11 cellular contexts compared by ENCODE assay signal in the genomic region with DNA sequence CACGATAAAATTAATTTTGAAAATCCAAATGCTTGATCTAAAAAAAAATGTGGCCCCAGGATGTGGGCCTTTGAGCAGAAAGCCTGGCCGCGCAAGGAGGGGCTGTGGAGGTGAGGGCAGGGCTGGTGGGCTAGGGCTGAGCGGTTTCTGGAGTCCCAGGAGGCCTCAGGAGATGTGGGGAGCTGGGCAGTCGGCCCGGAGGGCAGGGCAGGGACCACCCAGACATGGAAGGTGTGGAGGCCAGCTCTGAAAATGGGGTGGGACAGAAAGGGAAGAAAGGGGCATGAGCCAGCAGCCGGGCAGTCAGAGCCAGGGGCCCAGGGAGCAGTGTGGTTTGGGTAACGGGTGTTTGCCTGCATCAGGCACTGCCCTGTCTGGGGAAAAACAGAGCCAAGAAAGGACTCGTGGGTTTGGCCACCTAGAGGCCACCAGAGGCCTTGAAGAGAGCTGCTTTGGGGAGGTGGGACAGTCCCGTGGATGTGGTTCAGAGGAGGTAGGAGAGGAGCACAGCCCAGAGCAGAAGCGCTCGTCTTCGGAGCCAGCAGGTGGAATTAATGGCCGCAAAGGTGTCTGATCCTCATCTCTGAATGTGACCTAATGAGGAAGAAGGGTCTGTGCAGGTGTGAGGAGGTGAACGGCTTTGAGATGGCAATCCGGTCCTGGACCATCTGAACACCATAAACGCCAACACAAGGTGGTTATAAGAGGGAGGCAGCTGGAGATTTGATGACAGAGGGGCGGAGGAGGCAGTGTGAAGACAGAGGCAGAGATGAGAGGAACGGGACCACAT. TPM values are rescaled to one million over a fixed set of nuclear protein-coding genes. Genes with fewer than 3 reads are reported as not detected.
DNase-seq lines count a peak whose midpoint lies in the region; FAIRE-seq and TF ChIP-seq lines count a peak whose summit lies in the region.
"Had no signal": no experiment of that assay in that cellular context is flagged by ENCODE, and none has a peak within 500 bp of the region (broad histone marks: within the 10 kb centered on the region; RNA-seq: fewer than 3 reads in every experiment).

No MANE protein-coding gene starts in this region.

- no peak overlapping the region for H3K9ac ChIP-seq in keratinocyte (ENCODE audit: control insufficient read depth, extremely low read depth, insufficient read depth, low read length)
- H3K9ac ChIP-seq in kidney (ENCODE audit: low read length in 2 of 2) = no peak overlapping the region

- H3K27ac ChIP-seq in AG04450 (ENCODE audit: low read depth, low read length) (no peak overlapping the region), WERI-Rb-1 (no peak overlapping the region), keratinocyte (ENCODE audit: control insufficient read depth, insufficient read depth, low read length) (no peak overlapping the region), kidney (ENCODE audit: low read depth in 2 of 2, low read length in 2 of 2) (no peak overlapping the region), A673 (ENCODE audit: low read depth, low read length, poor library complexity, severe bottlenecking) (no peak overlapping the region)
- H3K27ac ChIP-seq: adrenal gland had no signal

- no peaks in the 10 kb centered on the region for H3K79me2 ChIP-seq in keratinocyte (ENCODE audit: control insufficient read depth, insufficient read depth, low read length)

- dilution Hi-C loops in keratinocyte (cut with MboI; ENCODE audit: extremely low pct_ligation_motif_present, low sequenced_read_pairs) = no loop called here

- H3K9me1 ChIP-seq in keratinocyte (ENCODE audit: control insufficient read depth, extremely low read depth, insufficient read depth, low read length) = no peaks in the 10 kb centered on the region

- peaks cover 12% of the 10 kb centered on the region for H3K4me1 ChIP-seq in keratinocyte (ENCODE audit: control insufficient read depth, extremely low read depth, insufficient read depth, low read length)
- H3K4me1 ChIP-seq in kidney (ENCODE audit: control insufficient read depth in 1 of 2, insufficient read depth in 1 of 2, low read depth in 1 of 2, low read length in 2 of 2) = no peaks in the 10 kb centered on the region
- H3K4me1 ChIP-seq in A673 (ENCODE audit: insufficient read depth, low read length, poor library complexity, severe bottlenecking) = no peaks in the 10 kb centered on the region
- H3K4me1 ChIP-seq: adrenal gland had no signal

- BruUV-seq in A673 (replicated peaks; lab: Mats Ljungman, UMichigan) = no TSS peak

- H3K27me3 ChIP-seq in AG04450 (ENCODE audit: control insufficient read depth, insufficient read depth, low read length) = no peaks in the 10 kb centered on the region
- H3K27me3 ChIP-seq in WERI-Rb-1 (ENCODE audit: insufficient read depth, low read depth, severe bottlenecking) = peaks cover 99% of the 10 kb centered on the region
- peaks cover 32% of the 10 kb centered on the region for H3K27me3 ChIP-seq in keratinocyte (ENCODE audit: control insufficient read depth, extremely low read depth, insufficient read depth, low read length)
- H3K27me3 ChIP-seq in A673 (replicated peaks; ENCODE audit: insufficient read depth, low read depth, low read length, poor library complexity) = no peaks in the 10 kb centered on the region

- H3K36me3 ChIP-seq in WERI-Rb-1 = no peaks in the 10 kb centered on the region
- no peaks in the 10 kb centered on the region for H3K36me3 ChIP-seq in keratinocyte (ENCODE audit: control insufficient read depth in 2 of 2, extremely low read depth in 1 of 2, insufficient read depth in 2 of 2, low read length in 2 of 2)
- H3K36me3 ChIP-seq in kidney (ENCODE audit: control insufficient read depth in 1 of 2, insufficient read depth in 2 of 2, low read length in 2 of 2) = no peaks in the 10 kb centered on the region
- H3K36me3 ChIP-seq in A673 (ENCODE audit: insufficient read depth, low read length, poor library complexity, severe bottlenecking) = no peaks in the 10 kb centered on the region
- H3K36me3 ChIP-seq: adrenal gland had no signal

- no peak overlapping the region for H3K4me2 ChIP-seq in keratinocyte (ENCODE audit: control insufficient read depth, extremely low read depth, insufficient read depth, low read depth, low read length)

- DNase-seq in AG04450 (ENCODE audit: low read depth, low spot score) = no peak
- peak; percentile 29 for DNase-seq in GM10248 (ENCODE audit: extremely low spot score)
- DNase-seq in WERI-Rb-1 = no peak
- DNase-seq in keratinocyte (ENCODE audit: low read depth, low spot score) = no peak
- no peak for DNase-seq in cerebellar cortex (ENCODE audit: low spot score)
- DNase-seq in kidney = no peak
- no peak for DNase-seq in A673 (ENCODE audit: low spot score)
- DNase-seq in D721Med (ENCODE audit: insufficient read length, low spot score) = no peak
- DNase-seq: NCI-H1105 had no signal

- intact Hi-C loops in kidney (cut with DNase I) (no loop called here), A673 (cut with micrococcal nuclease; ENCODE audit: unreplicated experiment) (no loop called here)

- H2AFZ ChIP-seq in keratinocyte (ENCODE audit: control insufficient read depth, low read length) = no peak overlapping the region

- FAIRE-seq in keratinocyte (lab: Jason Lieb, UNC) (no peak), kidney (lab: Jason Lieb, UNC) (no peak), D721Med (lab: Jason Lieb, UNC) (no peak)

- TF ChIP-seq CTCF in AG04450 (IDR thresholded peaks at IDR 0.05; ENCODE audit: low read depth, low read length) (peak; percentile 22; the same call in 1 of the 2 replicates), GM10248 (IDR thresholded peaks at IDR 0.05; ENCODE audit: control extremely low read depth, extremely low read depth, low read depth, missing control alignments) (no peak), WERI-Rb-1 (IDR thresholded peaks at IDR 0.05; ENCODE audit: low read depth, low read length) (peak; percentile 37), keratinocyte (optimal IDR thresholded peaks at IDR 0.05 in 1 of 3, IDR thresholded peaks at IDR 0.05 in 1 of 3, conservative IDR thresholded peaks at IDR 0.05 in 1 of 3; ENCODE audit: extremely low read depth in 1 of 3, insufficient read depth in 2 of 3, low read length in 3 of 3) (peak in 2 of 3 experiments; percentile 1 to 23), kidney (IDR thresholded peaks at IDR 0.05; ENCODE audit: borderline replicate concordance, extremely low read depth, insufficient read depth) (no peak), A673 (conservative IDR thresholded peaks at IDR 0.05; ENCODE audit: low read depth, low read length) (no peak), D721Med (IDR thresholded peaks at IDR 0.05; ENCODE audit: insufficient read depth, missing control alignments) (no peak)

- H3K4me3 ChIP-seq in AG04450 (ENCODE audit: low read depth, low read length) (no peak overlapping the region), WERI-Rb-1 (ENCODE audit: low read depth, low read length) (no peak overlapping the region), keratinocyte (ENCODE audit: control insufficient read depth in 2 of 3, extremely low read depth in 1 of 3, insufficient read depth in 2 of 3, low read depth in 1 of 3, low read length in 3 of 3) (no peak overlapping the region), kidney (ENCODE audit: low read length in 2 of 2) (no peak overlapping the region), A673 (ENCODE audit: low read depth, low read length, poor library complexity, severe bottlenecking) (no peak overlapping the region)
- H3K4me3 ChIP-seq: adrenal gland had no signal

- CTCF ChIA-PET in AG04450 (lab: Charles Lee) (no interaction called here), GM10248 (lab: Yijun Ruan, JAX) (interaction anchor here (1.1 kb wide), 1 partner anchor 10 kb away, joined by 3 read pairs; no protein-coding TSS in a partner anchor), A673 (lab: Charles Lee) (interaction anchor here (0.6 kb wide), 1 partner anchor 191 kb away, joined by 3 read pairs; no protein-coding TSS in a partner anchor)

- peaks cover 3% of the 10 kb centered on the region for H4K20me1 ChIP-seq in keratinocyte (ENCODE audit: control insufficient read depth, extremely low read depth, insufficient read depth, low read length)

- POLR2A ChIA-PET in AG04450 (lab: Yijun Ruan, JAX) = interaction anchor here (1.5 kb wide), 1 partner anchor 48 kb away, joined by 3 read pairs; no protein-coding TSS in a partner anchor
- POLR2A ChIA-PET in GM10248 (lab: Yijun Ruan, JAX) = no interaction called here
- POLR2A ChIA-PET in A673 (lab: Charles Lee; ENCODE audit: low non-redundant PET) = no interaction called here

- H3K9me3 ChIP-seq in AG04450 (ENCODE audit: control insufficient read depth, insufficient read depth, low read length) = peaks cover 50% of the 10 kb centered on the region
- H3K9me3 ChIP-seq in WERI-Rb-1 (ENCODE audit: severe bottlenecking) = peaks cover 5% of the 10 kb centered on the region
- H3K9me3 ChIP-seq in keratinocyte (ENCODE audit: control insufficient read depth, low read depth, low read length) = peaks cover 9% of the 10 kb centered on the region
- H3K9me3 ChIP-seq in kidney (ENCODE audit: control insufficient read depth in 1 of 2, low read length in 2 of 2) = peaks cover 2 to 5% of the 10 kb centered on the region in 2 donors
- H3K9me3 ChIP-seq in A673 (ENCODE audit: low read depth, low read length, poor library complexity, severe bottlenecking) = no peaks in the 10 kb centered on the region
- H3K9me3 ChIP-seq: adrenal gland had no signal

RNA-seq across cellular contexts. Expression of a gene that starts 50.2 kb away (rescaled TPM):
- polyA plus RNA-seq in AG04450 (2011; rRNA removed) (16.6 and 30.8 TPM in 2 replicates), keratinocyte (0.01 TPM in 2 of 3 replicates, not detected in the other), kidney (ENCODE audit: insufficient read depth, low read depth, low replicate concordance) (10.2 TPM)
- 38.9 and 48.3 TPM in 2 replicates for polyA minus RNA-seq in AG04450 (2011; rRNA and poly(A)+ RNA removed)
- polyA plus RNA-seq in keratinocyte (2011; ENCODE audit: low read depth) = 0.86 TPM
- 0.02 and 0.08 TPM in 2 replicates for polyA plus RNA-seq in keratinocyte (2011; cell fraction: cytosol; rRNA removed)
- 0.11 and 0.15 TPM in 2 replicates for polyA plus RNA-seq in keratinocyte (2011; cell fraction: nucleus; rRNA removed)
- polyA plus RNA-seq in keratinocyte (2012; ENCODE audit: low replicate concordance) = 0.63 and 1.9 TPM in 2 replicates
- polyA minus RNA-seq in keratinocyte = 0.85 TPM in 1 of 3 replicates, not detected in the others
- not detected for polyA minus RNA-seq in keratinocyte (2011; cell fraction: cytosol; rRNA and poly(A)+ RNA removed)
- polyA minus RNA-seq in keratinocyte (2011; cell fraction: nucleus; rRNA and poly(A)+ RNA removed) = 0.11 TPM in 1 of 2 replicates, not detected in the other
- total RNA-seq in kidney (30.5 TPM), A673 (2021) (0.17 and 0.20 TPM in 2 replicates)
- total RNA-seq: CD4-positive, alpha-beta memory T cell had no signal
- polyA plus RNA-seq: CD4-positive, alpha-beta memory T cell had no signal

Comparison
In these comparisons a context has a peak if more than half of its experiments do, and no peak if none do; other contexts are left out.
1. CTCF ChIP-seq: peak in AG04450 (single experiment), WERI-Rb-1 (single experiment) and keratinocyte (2 of 3); none in GM10248 (single experiment), kidney (single experiment), A673 (single experiment) and D721Med (single experiment).